In the genomic region with DNA sequence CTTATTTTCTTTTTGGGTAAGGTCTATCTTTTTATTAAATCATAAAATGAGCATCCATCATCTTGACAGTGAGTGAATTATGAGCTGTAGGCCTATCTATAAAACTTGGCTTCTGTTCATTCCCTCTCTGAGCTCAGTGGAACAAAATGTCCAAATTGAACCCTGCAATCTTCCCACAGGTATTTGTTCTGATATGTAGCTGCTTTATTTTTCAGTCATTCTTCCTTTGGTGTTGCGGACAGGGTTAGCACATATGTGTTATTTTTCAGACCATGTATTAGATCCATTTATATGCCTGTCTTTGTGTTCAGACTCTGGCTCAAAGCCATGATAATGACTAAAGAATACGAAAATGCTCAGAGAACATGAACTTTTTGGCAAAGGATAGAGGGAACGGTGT, we compare ENCODE assay signal across 25 cellular contexts.
"Had no signal": no experiment of that assay in that cellular context is flagged by ENCODE, and none has a peak within 500 bp of the region (broad histone marks: within the 10 kb centered on the region; RNA-seq: fewer than 3 reads in every experiment).

No MANE protein-coding gene starts in this region.

- H3K4me1 Mint-ChIP-seq: naive thymus-derived CD8-positive, alpha-beta T cell; stimulated activated memory B cell treated with anti-CD40 and anti-IgM and Interleukin-4, amounts not matched to agents 10 μg/mL and 1 μg/mL and 100 μg/mL, for 72 hours had no signal

- H3K27me3 ChIP-seq: esophagus muscularis mucosa, hepatocyte, neural progenitor cell, tibial artery, upper lobe of left lung, vagina had no signal

- ATAC-seq: effector memory CD8-positive, alpha-beta T cell; left colon; mucosa of descending colon; naive thymus-derived CD8-positive, alpha-beta T cell; stimulated activated memory B cell treated with anti-CD40 and anti-IgM and Interleukin-4, amounts not matched to agents 10 μg/mL and 1 μg/mL and 100 μg/mL, for 72 hours had no signal

- H3K9me3 Mint-ChIP-seq: dendritic cell treated with granulocyte-macrophage colony-stimulating factor and Interleukin-4, amounts not matched to agents 40 ng/mL and 50 ng/mL, for 4 days; neural progenitor cell; stimulated activated memory B cell treated with anti-CD40 and anti-IgM and Interleukin-4, amounts not matched to agents 10 μg/mL and 1 μg/mL and 100 μg/mL, for 72 hours; stimulated activated naive CD8-positive, alpha-beta T cell treated with anti-CD3 and anti-CD28 coated beads, Interleukin-15, Interleukin-2, amounts not matched to agents 100 ng/mL and 50 ng/mL, for 24 hours had no signal

- H3K27ac ChIP-seq: epithelial cell of prostate, esophagus muscularis mucosa, neural progenitor cell, parathyroid adenoma, tibial artery, upper lobe of left lung, vagina had no signal

- H3K4me3 ChIP-seq: esophagus muscularis mucosa, hepatocyte, mucosa of descending colon, neural progenitor cell, prostate gland, smooth muscle cell, tibial artery, upper lobe of left lung, vagina had no signal

- H3K27ac Mint-ChIP-seq: dendritic cell treated with granulocyte-macrophage colony-stimulating factor and Interleukin-4, amounts not matched to agents 40 ng/mL and 50 ng/mL, for 4 days; effector memory CD8-positive, alpha-beta T cell; naive thymus-derived CD8-positive, alpha-beta T cell; stimulated activated memory B cell treated with anti-CD40 and anti-IgM and Interleukin-4, amounts not matched to agents 10 μg/mL and 1 μg/mL and 100 μg/mL, for 72 hours; stimulated activated naive CD8-positive, alpha-beta T cell treated with anti-CD3 and anti-CD28 coated beads, Interleukin-15, Interleukin-2, amounts not matched to agents 100 ng/mL and 50 ng/mL, for 24 hours had no signal

- H3K4me3 Mint-ChIP-seq: dendritic cell treated with granulocyte-macrophage colony-stimulating factor and Interleukin-4, amounts not matched to agents 40 ng/mL and 50 ng/mL, for 4 days; effector memory CD8-positive, alpha-beta T cell; naive thymus-derived CD8-positive, alpha-beta T cell; neural progenitor cell; stimulated activated memory B cell treated with anti-CD40 and anti-IgM and Interleukin-4, amounts not matched to agents 10 μg/mL and 1 μg/mL and 100 μg/mL, for 72 hours; stimulated activated naive CD8-positive, alpha-beta T cell treated with anti-CD3 and anti-CD28 coated beads, Interleukin-15, Interleukin-2, amounts not matched to agents 100 ng/mL and 50 ng/mL, for 24 hours had no signal

- H3K27me3 Mint-ChIP-seq: dendritic cell treated with granulocyte-macrophage colony-stimulating factor and Interleukin-4, amounts not matched to agents 40 ng/mL and 50 ng/mL, for 4 days; effector memory CD8-positive, alpha-beta T cell; stimulated activated memory B cell treated with anti-CD40 and anti-IgM and Interleukin-4, amounts not matched to agents 10 μg/mL and 1 μg/mL and 100 μg/mL, for 72 hours had no signal

- H3K79me2 ChIP-seq: hepatocyte, parathyroid adenoma had no signal

- H3K4me2 ChIP-seq: neural progenitor cell, smooth muscle cell had no signal

- H3K36me3 ChIP-seq: esophagus muscularis mucosa, neural progenitor cell, prostate gland, tibial artery, upper lobe of left lung, vagina had no signal

- DNase-seq: cerebellar nuclear complex; effector memory CD8-positive, alpha-beta T cell; foreskin fibroblast; kidney; left colon; mammary epithelial cell; mucosa of descending colon; naive thymus-derived CD8-positive, alpha-beta T cell; nucleus accumbens; retina; stimulated activated CD4-positive, alpha-beta T cell treated with anti-CD3 and anti-CD28 coated beads, Interleukin-4, amount 100 ng/mL, for 1 hour; stimulated activated CD8-positive, alpha-beta memory T cell treated with anti-CD3 and anti-CD28 coated beads, Interleukin-4, amount 100 ng/mL, for 48 hours; tibial artery; upper lobe of left lung had no signal

- H3K36me3 Mint-ChIP-seq: naive thymus-derived CD8-positive, alpha-beta T cell; neural progenitor cell; stimulated activated memory B cell treated with anti-CD40 and anti-IgM and Interleukin-4, amounts not matched to agents 10 μg/mL and 1 μg/mL and 100 μg/mL, for 72 hours had no signal

- H3K9ac ChIP-seq: neural progenitor cell, parathyroid adenoma had no signal

- H3K9me3 ChIP-seq: esophagus muscularis mucosa, mucosa of descending colon, prostate gland, tibial artery, upper lobe of left lung, vagina had no signal

- H2AFZ ChIP-seq: neural progenitor cell, parathyroid adenoma had no signal

- H3K4me1 ChIP-seq: prostate gland, upper lobe of left lung, vagina had no signal
